In genomic region chr19:13015361-13016231, GRCh38 we compare ENCODE assay signal across 12 cellular contexts. TPM values are rescaled to one million over a fixed set of nuclear protein-coding genes. Genes with fewer than 3 reads are reported as not detected.
DNase-seq lines count a peak whose midpoint lies in the region; ATAC-seq and TF ChIP-seq lines count a peak whose summit lies in the region.
"Had no signal": no experiment of that assay in that cellular context is flagged by ENCODE, and none has a peak within 500 bp of the region (broad histone marks: within the 10 kb centered on the region; RNA-seq: fewer than 3 reads in every experiment).

No MANE protein-coding gene starts in this region.

- ATAC-seq in left ventricle myocardium superior = no peak

- DNase-seq in right atrium auricular region (ENCODE audit: low spot score) (no peak), left ventricle myocardium superior (no peak), hepatocyte (ENCODE audit: low spot score) (no peak), foreskin melanocyte (no peak), NCI-H2107 treated with DMSO at 0.1 percent for 48 hours (lab: John Stamatoyannopoulos, UW; ENCODE audit: unreplicated experiment) (no peak)
- no peak for DNase-seq in activated CD4-positive, alpha-beta memory T cell treated with anti-CD3 and anti-CD28 coated beads for 36 hours
- DNase-seq: activated CD4-positive, CD25-positive, alpha-beta regulatory T cell treated with anti-CD3 and anti-CD28 coated beads, Interleukin-2, amount 50 U/mL, for 72 hours; activated naive CD4-positive, alpha-beta T cell treated with anti-CD3 and anti-CD28 coated beads, Interleukin-2, amount 10 ng/mL, durations not matched to agents 7 days and 5 days had no signal

- H3K4me2 ChIP-seq in hepatocyte = no peak overlapping the region

- H3K27ac ChIP-seq in right atrium auricular region (peak overlapping the region; percentile 93 to 98), duodenal mucosa (ENCODE audit: low read depth, low read length) (peak overlapping the region; percentile 1), hepatocyte (no peak overlapping the region)

- peaks cover 87% of the 10 kb centered on the region for H3K4me1 Mint-ChIP-seq in nephron
- H3K4me1 Mint-ChIP-seq in activated CD4-positive, alpha-beta memory T cell treated with anti-CD3 and anti-CD28 coated beads for 36 hours (ENCODE audit: low read depth) = peaks cover 21% of the 10 kb centered on the region

- no peaks in the 10 kb centered on the region for H3K36me3 Mint-ChIP-seq in nephron (ENCODE audit: low read depth)
- peaks cover 2% of the 10 kb centered on the region for H3K36me3 Mint-ChIP-seq in activated CD4-positive, alpha-beta memory T cell treated with anti-CD3 and anti-CD28 coated beads for 36 hours

- H3K4me3 ChIP-seq in right atrium auricular region = no peak overlapping the region
- H3K4me3 ChIP-seq in duodenal mucosa (ENCODE audit: low read depth in 1 of 2, low read length in 2 of 2) = no peak overlapping the region
- no peak overlapping the region for H3K4me3 ChIP-seq in hepatocyte

- no peak for TF ChIP-seq CTCF in right atrium auricular region (IDR thresholded peaks at IDR 0.05)
- TF ChIP-seq CTCF in nephron (IDR thresholded peaks at IDR 0.05; ENCODE audit: unreplicated experiment in 3 of 3) = no peak
- no peak for TF ChIP-seq CTCF in hepatocyte (IDR thresholded peaks at IDR 0.05; ENCODE audit: poor library complexity)

- CTCF ChIA-PET in activated CD4-positive, alpha-beta memory T cell treated with anti-CD3 and anti-CD28 coated beads for 36 hours (lab: Charles Lee) = interaction anchor here (2.9 kb wide), 1 partner anchor 79 kb away, joined by 15 read pairs; no protein-coding TSS in a partner anchor

- H3K36me3 ChIP-seq in right atrium auricular region = no peaks in the 10 kb centered on the region
- no peaks in the 10 kb centered on the region for H3K36me3 ChIP-seq in duodenal mucosa (ENCODE audit: control insufficient read depth in 1 of 2, insufficient read depth in 2 of 2, low read length in 2 of 2)
- no peaks in the 10 kb centered on the region for H3K36me3 ChIP-seq in hepatocyte (replicated peaks; ENCODE audit: insufficient read depth, low read depth)

- H3K9me2 ChIP-seq in hepatocyte (replicated peaks; ENCODE audit: insufficient read depth) = no peaks in the 10 kb centered on the region

- peak overlapping the region in 2 of 3 experiments; percentile 43 to 47 for H3K27ac Mint-ChIP-seq in nephron
- no peak overlapping the region for H3K27ac Mint-ChIP-seq in activated CD4-positive, alpha-beta memory T cell treated with anti-CD3 and anti-CD28 coated beads for 36 hours
- H3K27ac Mint-ChIP-seq: mesothelial cell of epicardium had no signal

- peaks cover 49% of the 10 kb centered on the region for H3K79me2 ChIP-seq in hepatocyte

- peaks cover 100% of the 10 kb centered on the region for H3K27me3 Mint-ChIP-seq in nephron (ENCODE audit: low read depth)
- H3K27me3 Mint-ChIP-seq in activated CD4-positive, alpha-beta memory T cell treated with anti-CD3 and anti-CD28 coated beads for 36 hours = peaks cover 47% of the 10 kb centered on the region

- H3K27me3 ChIP-seq in right atrium auricular region (no peaks in the 10 kb centered on the region), duodenal mucosa (ENCODE audit: control insufficient read depth in 1 of 2, insufficient read depth in 2 of 2, low read length in 2 of 2) (peaks cover 0 to 14% of the 10 kb centered on the region in 2 donors), hepatocyte (peaks cover 100% of the 10 kb centered on the region)

- H3K4me1 ChIP-seq in right atrium auricular region = peaks cover 0 to 91% of the 10 kb centered on the region in 2 donors
- H3K4me1 ChIP-seq in duodenal mucosa (ENCODE audit: control insufficient read depth in 1 of 2, insufficient read depth in 2 of 2, low read length in 2 of 2) = peaks cover 26 to 42% of the 10 kb centered on the region in 2 donors
- H3K4me1 ChIP-seq in hepatocyte (ENCODE audit: insufficient read depth) = peaks cover 50% of the 10 kb centered on the region

- H3K9ac ChIP-seq in duodenal mucosa (ENCODE audit: low read depth in 1 of 2, low read length in 2 of 2) = no peak overlapping the region

- intact Hi-C loops in left ventricle myocardium superior (cut with micrococcal nuclease) = no loop called here
- intact Hi-C loops in activated CD4-positive, alpha-beta memory T cell treated with anti-CD3 and anti-CD28 coated beads for 36 hours (cut with micrococcal nuclease) = no loop called here

- POLR2A ChIA-PET in activated CD4-positive, alpha-beta memory T cell treated with anti-CD3 and anti-CD28 coated beads for 36 hours (lab: Charles Lee) = no interaction called here

- no peaks in the 10 kb centered on the region for H3K9me3 Mint-ChIP-seq in nephron
- H3K9me3 Mint-ChIP-seq in activated CD4-positive, alpha-beta memory T cell treated with anti-CD3 and anti-CD28 coated beads for 36 hours = no peaks in the 10 kb centered on the region
- H3K9me3 Mint-ChIP-seq: activated naive CD4-positive, alpha-beta T cell treated with anti-CD3 and anti-CD28 coated beads, Interleukin-2, amount 10 ng/mL, durations not matched to agents 7 days and 5 days; mesothelial cell of epicardium had no signal

- 53% methylated on average over 12 of the region's 12 CpGs for WGBS in hepatocyte (ENCODE audit: low lambda C conversion rate, missing lambda C conversion rate)

- no peaks in the 10 kb centered on the region for H3K9me3 ChIP-seq in right atrium auricular region
- H3K9me3 ChIP-seq in duodenal mucosa (ENCODE audit: control insufficient read depth in 1 of 2, low read length in 2 of 2) = no peaks in the 10 kb centered on the region
- no peaks in the 10 kb centered on the region for H3K9me3 ChIP-seq in hepatocyte (ENCODE audit: low read depth)

- peak overlapping the region in 1 of 3 experiments; percentile 5 for H3K4me3 Mint-ChIP-seq in nephron
- no peak overlapping the region for H3K4me3 Mint-ChIP-seq in activated CD4-positive, alpha-beta memory T cell treated with anti-CD3 and anti-CD28 coated beads for 36 hours
- H3K4me3 Mint-ChIP-seq: activated naive CD4-positive, alpha-beta T cell treated with anti-CD3 and anti-CD28 coated beads, Interleukin-2, amount 10 ng/mL, durations not matched to agents 7 days and 5 days; mesothelial cell of epicardium had no signal

- no peak overlapping the region for H2AFZ ChIP-seq in hepatocyte

- peaks cover 64% of the 10 kb centered on the region for H4K20me1 ChIP-seq in hepatocyte (ENCODE audit: insufficient read depth, poor library complexity, severe bottlenecking)

RNA-seq across cellular contexts. Expression of gene NFIX, which starts 20.3 kb away (rescaled TPM):
- total RNA-seq in right atrium auricular region = 10 to 100 TPM; 56.5 to 69.8 TPM
- total RNA-seq in left ventricle myocardium superior = 171 TPM
- 3.8 and 12.8 TPM in 2 replicates for total RNA-seq in hepatocyte
- polyA plus RNA-seq in hepatocyte = 6.3 and 10.2 TPM in 2 replicates
- 1 to 10 TPM; 1.6 to 2.0 TPM for total RNA-seq in activated CD4-positive, alpha-beta memory T cell treated with anti-CD3 and anti-CD28 coated beads for 36 hours
- total RNA-seq: epithelial cell of proximal tubule had no signal

RNA-seq across cellular contexts. Expression of gene DAND5, which starts 46.2 kb away (rescaled TPM):
- total RNA-seq in right atrium auricular region (10 to 100 TPM in 1 of 2 donors, 1 to 10 TPM in 1; 2.9 to 10.7 TPM), left ventricle myocardium superior (11.2 TPM), hepatocyte (0.17 TPM in 1 of 2 replicates, not detected in the other)
- not detected in 2 replicates for polyA plus RNA-seq in hepatocyte
- under 1 TPM in 1 of 2 experiments, not detected in 1; 0.12 TPM for total RNA-seq in activated CD4-positive, alpha-beta memory T cell treated with anti-CD3 and anti-CD28 coated beads for 36 hours
- total RNA-seq: mesothelial cell of epicardium had no signal

RNA-seq across cellular contexts. Expression of gene GADD45GIP1, which starts 58.6 kb away (rescaled TPM):
- 10 to 100 TPM; 48.5 to 58.7 TPM for total RNA-seq in right atrium auricular region
- 28.7 TPM for total RNA-seq in left ventricle myocardium superior
- 21.0 and 27.2 TPM in 2 replicates for total RNA-seq in hepatocyte
- 106 and 109 TPM in 2 replicates for polyA plus RNA-seq in hepatocyte
- 10 to 100 TPM; 31.2 to 32.6 TPM for total RNA-seq in activated CD4-positive, alpha-beta memory T cell treated with anti-CD3 and anti-CD28 coated beads for 36 hours
